Comparison of ENCODE assay signal across 19 cellular contexts in genomic region chr12:46777587-46777986, GRCh38. TPM values are rescaled to one million over a fixed set of nuclear protein-coding genes. Genes with fewer than 3 reads are reported as not detected.
"Had no signal": no experiment of that assay in that cellular context is flagged by ENCODE, and none has a peak within 500 bp of the region (broad histone marks: within the 10 kb centered on the region; RNA-seq: fewer than 3 reads in every experiment).

No MANE protein-coding gene starts in this region.

- H3K4me1 Mint-ChIP-seq: naive thymus-derived CD4-positive, alpha-beta T cell had no signal

- H3K4me1 ChIP-seq: esophagus squamous epithelium had no signal

- H3K27ac ChIP-seq: esophagus squamous epithelium, hepatocyte, right atrium auricular region had no signal

- H3K9me3 Mint-ChIP-seq: naive thymus-derived CD4-positive, alpha-beta T cell; nephron progenitor cell had no signal

- H3K36me3 Mint-ChIP-seq: naive thymus-derived CD4-positive, alpha-beta T cell had no signal

- H3K27ac Mint-ChIP-seq: naive thymus-derived CD4-positive, alpha-beta T cell; nephron progenitor cell had no signal

- H3K9me3 ChIP-seq: esophagus squamous epithelium, right atrium auricular region had no signal

- H3K4me3 ChIP-seq: esophagus squamous epithelium, hepatocyte, right atrium auricular region had no signal

- DNase-seq: effector memory CD4-positive, alpha-beta T cell; esophagus squamous epithelium; foreskin fibroblast; head of caudate nucleus; kidney; left colon; left ventricle myocardium superior; mesendoderm; naive thymus-derived CD4-positive, alpha-beta T cell; nephron progenitor cell; posterior cingulate gyrus; small intestine; stimulated activated CD4-positive, alpha-beta T cell treated with anti-CD3 and anti-CD28 coated beads, Interleukin-12 subunit alpha, Interleukin-12 subunit beta, amount 100 ng/mL, for 4 hours; stimulated activated naive CD4-positive, alpha-beta T cell treated with Interleukin-2 at 50 U/mL for 16 hours; trophoblast cell had no signal

- H3K4me3 Mint-ChIP-seq: naive thymus-derived CD4-positive, alpha-beta T cell; nephron progenitor cell had no signal

- H3K27me3 ChIP-seq: esophagus squamous epithelium, hepatocyte, right atrium auricular region had no signal

- H3K36me3 ChIP-seq: esophagus squamous epithelium, right atrium auricular region had no signal

RNA-seq across cellular contexts. Expression of gene SLC38A4, which starts 48.2 kb away (rescaled TPM):
- total RNA-seq: epithelial cell of proximal tubule; mononuclear cell; naive thymus-derived CD4-positive, alpha-beta T cell had no signal
- polyA plus RNA-seq: naive thymus-derived CD4-positive, alpha-beta T cell had no signal
